In genomic region chr3:12618426-12618825, GRCh38 we compare ENCODE assay signal across 16 cellular contexts. TPM values are rescaled to one million over a fixed set of nuclear protein-coding genes. Genes with fewer than 3 reads are reported as not detected.
DNase-seq lines count a peak whose midpoint lies in the region; ATAC-seq and TF ChIP-seq lines count a peak whose summit lies in the region.
"Had no signal": no experiment of that assay in that cellular context is flagged by ENCODE, and none has a peak within 500 bp of the region (broad histone marks: within the 10 kb centered on the region; RNA-seq: fewer than 3 reads in every experiment).

No MANE protein-coding gene starts in this region.

- intact Hi-C loops in MCF 10A (cut with micrococcal nuclease) (no loop called here), breast epithelium (cut with DNase I; ENCODE audit: low total_unique reads) (no loop called here), upper lobe of right lung (cut with DNase I) (no loop called here)

- no peaks in the 10 kb centered on the region for H3K36me3 ChIP-seq in breast epithelium
- H3K36me3 ChIP-seq in neutrophil = peaks cover 56% of the 10 kb centered on the region
- H3K36me3 ChIP-seq in upper lobe of right lung = peaks cover 48% of the 10 kb centered on the region

- POLR2A ChIA-PET in MCF 10A (lab: Yijun Ruan, JAX) = no interaction called here

- H3K27ac ChIP-seq in breast epithelium (no peak overlapping the region), neutrophil (peak overlapping the region; percentile 47), upper lobe of right lung (no peak overlapping the region)
- H3K27ac ChIP-seq: 22Rv1, A549, BLaER1, GM23248 had no signal

- H3K4me1 ChIP-seq in breast epithelium (no peaks in the 10 kb centered on the region), neutrophil (ENCODE audit: control insufficient read depth in 1 of 2, insufficient read depth in 1 of 2, low read depth in 1 of 2, low read length in 1 of 2) (peaks cover 34 to 65% of the 10 kb centered on the region in 2 experiments), upper lobe of right lung (peaks cover 10% of the 10 kb centered on the region)
- H3K4me1 ChIP-seq: HAP-1 had no signal

- no peaks in the 10 kb centered on the region for H3K27me3 ChIP-seq in breast epithelium
- no peaks in the 10 kb centered on the region for H3K27me3 ChIP-seq in neutrophil
- H3K27me3 ChIP-seq in upper lobe of right lung = no peaks in the 10 kb centered on the region
- H3K27me3 ChIP-seq: BLaER1 had no signal

- H3K4me3 ChIP-seq in breast epithelium = no peak overlapping the region
- H3K4me3 ChIP-seq in neutrophil (ENCODE audit: low read depth in 1 of 2, low read length in 1 of 2) = no peak overlapping the region
- no peak overlapping the region for H3K4me3 ChIP-seq in upper lobe of right lung
- H3K4me3 ChIP-seq: A549, BLaER1, GM23248, HAP-1 had no signal

- BruUV-seq in MCF 10A (replicated peaks; lab: Mats Ljungman, UMichigan) = no TSS peak

- no peak for TF ChIP-seq CTCF in MCF 10A (IDR thresholded peaks at IDR 0.05; ENCODE audit: unreplicated experiment)
- TF ChIP-seq CTCF in breast epithelium (IDR thresholded peaks at IDR 0.05) = no peak
- TF ChIP-seq CTCF in neutrophil (IDR thresholded peaks at IDR 0.05) = no peak
- no peak for TF ChIP-seq CTCF in upper lobe of right lung (IDR thresholded peaks at IDR 0.05)

- CTCF ChIA-PET in MCF 10A (lab: Yijun Ruan, JAX) = no interaction called here

- peak overlapping the region; percentile 14 for H3K27ac Mint-ChIP-seq in MCF 10A (ENCODE audit: low read depth, unreplicated experiment)
- H3K27ac Mint-ChIP-seq: CD8-positive, alpha-beta memory T cell had no signal

- no peaks in the 10 kb centered on the region for H3K27me3 Mint-ChIP-seq in MCF 10A (ENCODE audit: insufficient read depth, unreplicated experiment)
- H3K27me3 Mint-ChIP-seq: CD8-positive, alpha-beta memory T cell had no signal

- no peak overlapping the region for H3K4me3 Mint-ChIP-seq in MCF 10A (ENCODE audit: unreplicated experiment)
- H3K4me3 Mint-ChIP-seq: CD14-positive monocyte; CD8-positive, alpha-beta memory T cell had no signal

- H3K36me3 Mint-ChIP-seq in MCF 10A (ENCODE audit: insufficient read depth, unreplicated experiment) = peaks cover 58% of the 10 kb centered on the region

- H3K4me1 Mint-ChIP-seq in MCF 10A (ENCODE audit: insufficient read depth, unreplicated experiment) = peaks cover 16% of the 10 kb centered on the region

- no peaks in the 10 kb centered on the region for H3K9me3 ChIP-seq in breast epithelium
- no peaks in the 10 kb centered on the region for H3K9me3 ChIP-seq in neutrophil
- H3K9me3 ChIP-seq in upper lobe of right lung = no peaks in the 10 kb centered on the region
- H3K9me3 ChIP-seq: A549, BLaER1, Caco-2, HAP-1 had no signal

- ATAC-seq in upper lobe of right lung = no peak
- ATAC-seq: A549 had no signal

- no peaks in the 10 kb centered on the region for H3K9me3 Mint-ChIP-seq in MCF 10A (ENCODE audit: unreplicated experiment)
- H3K9me3 Mint-ChIP-seq: CD14-positive monocyte; CD8-positive, alpha-beta memory T cell had no signal

- TF ChIP-seq POLR2A in breast epithelium (IDR thresholded peaks at IDR 0.05) = no peak

- DNase-seq in MCF 10A (ENCODE audit: unreplicated experiment) (no peak), breast epithelium (ENCODE audit: low spot score in 2 of 2) (no peak), globus pallidus (ENCODE audit: low spot score) (peak; percentile 38), NCI-H1694 treated with DMSO at 0.1 percent for 48 hours (lab: John Stamatoyannopoulos, UW) (no peak), upper lobe of right lung (no peak), NCI-H2081 treated with DMSO at 0.1 percent for 48 hours (lab: John Stamatoyannopoulos, UW) (no peak)
- DNase-seq: AML-193; Caco-2; CD8-positive, alpha-beta memory T cell; GM23248 had no signal

RNA-seq across cellular contexts. Expression of gene RAF1, which starts 45.5 kb away (rescaled TPM):
- total RNA-seq in MCF 10A (2022) = 75.5 and 76.8 TPM in 2 replicates
- total RNA-seq in breast epithelium = 100 to 1,000 TPM in 2 of 3 donors, 10 to 100 TPM in 1; 87.4 to 118 (median 110) TPM
- total RNA-seq in upper lobe of right lung = 91.6 TPM
